22 cellular contexts compared by ENCODE assay signal in genomic region chr10:65419629-65420028, GRCh38.
"Had no signal": no experiment of that assay in that cellular context is flagged by ENCODE, and none has a peak within 500 bp of the region (broad histone marks: within the 10 kb centered on the region; RNA-seq: fewer than 3 reads in every experiment).

No MANE protein-coding gene starts in this region.

- DNase-seq: activated B cell treated with CpG ODN at 0.5 μM for 24 hours; activated CD4-positive, alpha-beta memory T cell treated with anti-CD3 and anti-CD28 coated beads for 36 hours; activated CD4-positive, alpha-beta T cell treated with anti-CD3 and anti-CD28 coated beads for 4 hours; activated gamma-delta T cell treated with Interleukin-2 at 50 U/mL for 16 hours; activated T-cell treated with anti-CD3 and anti-CD28 coated beads for 4 hours; body of pancreas; effector CD8-positive, alpha-beta T cell; foreskin fibroblast; hypothalamus; naive B cell; right cardiac atrium; stimulated activated CD4-positive, alpha-beta T cell treated with anti-CD3 and anti-CD28 coated beads, Interleukin-4, amount 100 ng/mL, for 4 hours; T-cell; T-helper 9 cell; upper lobe of left lung had no signal

- H3K4me3 ChIP-seq: body of pancreas, neural progenitor cell, prostate gland, thoracic aorta, upper lobe of left lung had no signal

- H3K4me1 Mint-ChIP-seq: activated B cell treated with CpG ODN at 0.5 μM for 24 hours; naive B cell; neural progenitor cell; stimulated activated memory B cell treated with anti-CD40 and anti-IgM and Interleukin-4, amounts not matched to agents 10 μg/mL and 1 μg/mL and 100 μg/mL, for 72 hours; T-cell had no signal

- H3K36me3 Mint-ChIP-seq: activated CD4-positive, alpha-beta memory T cell treated with anti-CD3 and anti-CD28 coated beads for 36 hours; activated naive CD4-positive, alpha-beta T cell treated with anti-CD3 and anti-CD28 coated beads, Interleukin-2, amount 50 U/mL, for 72 hours; naive B cell; neural progenitor cell; stimulated activated memory B cell treated with anti-CD40 and anti-IgM and Interleukin-4, amounts not matched to agents 10 μg/mL and 1 μg/mL and 100 μg/mL, for 72 hours; T-cell had no signal

- H3K4me1 ChIP-seq: body of pancreas, neural progenitor cell, prostate gland, upper lobe of left lung had no signal

- H3K4me3 Mint-ChIP-seq: activated B cell treated with CpG ODN at 0.5 μM for 24 hours; activated CD4-positive, alpha-beta memory T cell treated with anti-CD3 and anti-CD28 coated beads for 36 hours; activated T-helper 1 cell treated with anti-CD3 and anti-CD28 coated beads, Interleukin-12 subunit alpha, Interleukin-12 subunit beta, Interleukin-2, Interleukin-4 antibody, amounts not matched to agents 30 ng/mL and 10 ng/mL and 1 ng/mL, durations not matched to agents 14 hours and 24 hours and 36 hours; naive B cell; neural progenitor cell; stimulated activated memory B cell treated with anti-CD40 and anti-IgM and Interleukin-4, amounts not matched to agents 10 μg/mL and 1 μg/mL and 100 μg/mL, for 72 hours; T-cell had no signal

- H3K9ac ChIP-seq: neural progenitor cell had no signal

- ATAC-seq: activated naive CD4-positive, alpha-beta T cell treated with anti-CD3 and anti-CD28 coated beads, Interleukin-2, amount 50 U/mL, for 72 hours; body of pancreas; left lobe of liver; right cardiac atrium; stimulated activated memory B cell treated with anti-CD40 and anti-IgM and Interleukin-4, amounts not matched to agents 10 μg/mL and 1 μg/mL and 100 μg/mL, for 72 hours; T-cell had no signal

- H3K9me3 ChIP-seq: body of pancreas, prostate gland, thoracic aorta, upper lobe of left lung had no signal

- H3K27me3 Mint-ChIP-seq: activated B cell treated with CpG ODN at 0.5 μM for 24 hours; activated CD4-positive, alpha-beta memory T cell treated with anti-CD3 and anti-CD28 coated beads for 36 hours; naive B cell; stimulated activated memory B cell treated with anti-CD40 and anti-IgM and Interleukin-4, amounts not matched to agents 10 μg/mL and 1 μg/mL and 100 μg/mL, for 72 hours; T-cell had no signal

- H3K4me2 ChIP-seq: neural progenitor cell had no signal

- H3K27me3 ChIP-seq: body of pancreas, neural progenitor cell, upper lobe of left lung had no signal

- H2AFZ ChIP-seq: neural progenitor cell had no signal

- H3K27ac Mint-ChIP-seq: activated B cell treated with CpG ODN at 0.5 μM for 24 hours; activated CD4-positive, alpha-beta memory T cell treated with anti-CD3 and anti-CD28 coated beads for 36 hours; activated naive CD4-positive, alpha-beta T cell treated with anti-CD3 and anti-CD28 coated beads, Interleukin-2, amount 50 U/mL, for 72 hours; activated T-helper 1 cell treated with anti-CD3 and anti-CD28 coated beads, Interleukin-12 subunit alpha, Interleukin-12 subunit beta, Interleukin-2, Interleukin-4 antibody, amounts not matched to agents 30 ng/mL and 10 ng/mL and 1 ng/mL, durations not matched to agents 14 hours and 24 hours and 36 hours; naive B cell; neural progenitor cell; stimulated activated memory B cell treated with anti-CD40 and anti-IgM and Interleukin-4, amounts not matched to agents 10 μg/mL and 1 μg/mL and 100 μg/mL, for 72 hours; T-cell had no signal

- H3K27ac ChIP-seq: body of pancreas, neural progenitor cell, prostate gland, thoracic aorta, upper lobe of left lung had no signal

- H3K36me3 ChIP-seq: neural progenitor cell, prostate gland, thoracic aorta, upper lobe of left lung had no signal
